In genomic region chr7:2229467-2229866, GRCh38 we compare ENCODE assay signal across 18 cellular contexts. TPM values are rescaled to one million over a fixed set of nuclear protein-coding genes. Genes with fewer than 3 reads are reported as not detected.
DNase-seq lines count a peak whose midpoint lies in the region; ATAC-seq, FAIRE-seq and TF ChIP-seq lines count a peak whose summit lies in the region.
"Had no signal": no experiment of that assay in that cellular context is flagged by ENCODE, and none has a peak within 500 bp of the region (broad histone marks: within the 10 kb centered on the region; RNA-seq: fewer than 3 reads in every experiment).

No MANE protein-coding gene starts in this region.

- H3K4me1 Mint-ChIP-seq in CD8-positive, alpha-beta T cell (ENCODE audit: low read depth) = peaks cover 29% of the 10 kb centered on the region
- peaks cover 17% of the 10 kb centered on the region for H3K4me1 Mint-ChIP-seq in activated T-helper 1 cell treated with anti-CD3 and anti-CD28 coated beads, Interleukin-12 subunit alpha, Interleukin-12 subunit beta, Interleukin-2, Interleukin-4 antibody, amounts not matched to agents 30 ng/mL and 10 ng/mL and 1 ng/mL, durations not matched to agents 14 hours and 24 hours and 36 hours (ENCODE audit: low read depth)
- H3K4me1 Mint-ChIP-seq in nephron progenitor cell = peaks cover 26% of the 10 kb centered on the region
- peaks cover 14 to 53% (median 30%) of the 10 kb centered on the region in 4 donors for H3K4me1 Mint-ChIP-seq in CD4-positive, alpha-beta memory T cell

- POLR2A ChIA-PET in CD8-positive, alpha-beta T cell (lab: Charles Lee) = no interaction called here
- POLR2A ChIA-PET in CD4-positive, alpha-beta memory T cell (lab: Charles Lee; ENCODE audit: partially characterized antibody) = no interaction called here

- H3K4me2 ChIP-seq in BLaER1 = no peak overlapping the region
- H3K4me2 ChIP-seq: GM23338 had no signal

- DNase-seq in CD8-positive, alpha-beta T cell = no peak
- no peak for DNase-seq in activated T-helper 1 cell treated with anti-CD3 and anti-CD28 coated beads, Interleukin-12 subunit alpha, Interleukin-12 subunit beta, Interleukin-2, Interleukin-4 antibody, amounts not matched to agents 30 ng/mL and 10 ng/mL and 1 ng/mL, durations not matched to agents 14 hours and 24 hours and 36 hours (ENCODE audit: low spot score)
- DNase-seq in nephron progenitor cell = no peak
- DNase-seq in foreskin melanocyte = no peak
- DNase-seq in CD4-positive, alpha-beta memory T cell = no peak
- no peak for DNase-seq in urothelium cell line (ENCODE audit: low spot score)
- DNase-seq: AML-193, GDM1, KBM-7, NCI-H146, NCI-H2081 treated with DMSO at 0.1 percent for 48 hours, NCI-H510A, NCI-H774 had no signal

- peaks cover 69% of the 10 kb centered on the region for H3K36me3 ChIP-seq in BLaER1
- peaks cover 8% of the 10 kb centered on the region for H3K36me3 ChIP-seq in CD8-positive, alpha-beta T cell (ENCODE audit: insufficient read depth, low read length)
- peaks cover 17% of the 10 kb centered on the region for H3K36me3 ChIP-seq in CD4-positive, alpha-beta memory T cell (ENCODE audit: insufficient read depth, low read length)

- no peak overlapping the region for H3K27ac ChIP-seq in BLaER1
- H3K27ac ChIP-seq in CD8-positive, alpha-beta T cell (ENCODE audit: low read depth, low read length) = no peak overlapping the region
- no peak overlapping the region for H3K27ac ChIP-seq in CD4-positive, alpha-beta memory T cell (ENCODE audit: low read depth, low read length)
- H3K27ac ChIP-seq: SJSA1 had no signal

- no peak for TF ChIP-seq CTCF in CD8-positive, alpha-beta T cell (IDR thresholded peaks at IDR 0.05)
- TF ChIP-seq CTCF in nephron progenitor cell (IDR thresholded peaks at IDR 0.05) = no peak

- peaks cover 77% of the 10 kb centered on the region for H4K20me1 ChIP-seq in BLaER1

- no peaks in the 10 kb centered on the region for H3K9me3 ChIP-seq in BLaER1
- H3K9me3 ChIP-seq in CD8-positive, alpha-beta T cell (ENCODE audit: low read length) = no peaks in the 10 kb centered on the region
- no peaks in the 10 kb centered on the region for H3K9me3 ChIP-seq in CD4-positive, alpha-beta memory T cell (ENCODE audit: control insufficient read depth in 1 of 2, low read length in 2 of 2)
- H3K9me3 ChIP-seq: SJSA1 had no signal

- no peaks in the 10 kb centered on the region for H3K27me3 Mint-ChIP-seq in CD8-positive, alpha-beta T cell (ENCODE audit: low read depth)
- H3K27me3 Mint-ChIP-seq in activated T-helper 1 cell treated with anti-CD3 and anti-CD28 coated beads, Interleukin-12 subunit alpha, Interleukin-12 subunit beta, Interleukin-2, Interleukin-4 antibody, amounts not matched to agents 30 ng/mL and 10 ng/mL and 1 ng/mL, durations not matched to agents 14 hours and 24 hours and 36 hours (ENCODE audit: insufficient read depth) = no peaks in the 10 kb centered on the region
- H3K27me3 Mint-ChIP-seq in nephron progenitor cell (ENCODE audit: low read depth, poor library complexity) = no peaks in the 10 kb centered on the region
- no peaks in the 10 kb centered on the region for H3K27me3 Mint-ChIP-seq in CD4-positive, alpha-beta memory T cell

- no peak for FAIRE-seq in urothelium cell line (lab: Jason Lieb, UNC)
- FAIRE-seq: GM12878, GM18507 had no signal

- no peak for ATAC-seq in CD8-positive, alpha-beta T cell
- ATAC-seq: GM12878, GM23338 had no signal

- H3K4me3 ChIP-seq in BLaER1 = no peak overlapping the region
- H3K4me3 ChIP-seq in CD8-positive, alpha-beta T cell (ENCODE audit: low read depth, low read length) = no peak overlapping the region
- H3K4me3 ChIP-seq in CD4-positive, alpha-beta memory T cell (ENCODE audit: low read length in 2 of 2) = no peak overlapping the region
- H3K4me3 ChIP-seq: GM23338, SJSA1 had no signal

- intact Hi-C loops in CD8-positive, alpha-beta T cell (cut with DNase I, micrococcal nuclease) = no loop called here
- intact Hi-C loops in activated T-helper 1 cell treated with anti-CD3 and anti-CD28 coated beads, Interleukin-12 subunit alpha, Interleukin-12 subunit beta, Interleukin-2, Interleukin-4 antibody, amounts not matched to agents 30 ng/mL and 10 ng/mL and 1 ng/mL, durations not matched to agents 14 hours and 24 hours and 36 hours (cut with micrococcal nuclease) = no loop called here
- intact Hi-C loops in CD4-positive, alpha-beta memory T cell (cut with micrococcal nuclease) = no loop called here

- H3K9me3 Mint-ChIP-seq in CD8-positive, alpha-beta T cell = no peaks in the 10 kb centered on the region
- H3K9me3 Mint-ChIP-seq in activated T-helper 1 cell treated with anti-CD3 and anti-CD28 coated beads, Interleukin-12 subunit alpha, Interleukin-12 subunit beta, Interleukin-2, Interleukin-4 antibody, amounts not matched to agents 30 ng/mL and 10 ng/mL and 1 ng/mL, durations not matched to agents 14 hours and 24 hours and 36 hours = no peaks in the 10 kb centered on the region
- H3K9me3 Mint-ChIP-seq in nephron progenitor cell = no peaks in the 10 kb centered on the region
- no peaks in the 10 kb centered on the region for H3K9me3 Mint-ChIP-seq in CD4-positive, alpha-beta memory T cell
- H3K9me3 Mint-ChIP-seq: GM23338 had no signal

- peak overlapping the region; percentile 6; the same call in 1 of the 2 replicates for H3K9ac ChIP-seq in BLaER1

- H3K27ac Mint-ChIP-seq in CD8-positive, alpha-beta T cell = no peak overlapping the region
- H3K27ac Mint-ChIP-seq in activated T-helper 1 cell treated with anti-CD3 and anti-CD28 coated beads, Interleukin-12 subunit alpha, Interleukin-12 subunit beta, Interleukin-2, Interleukin-4 antibody, amounts not matched to agents 30 ng/mL and 10 ng/mL and 1 ng/mL, durations not matched to agents 14 hours and 24 hours and 36 hours = peak overlapping the region; percentile 20
- peak overlapping the region; percentile 81 for H3K27ac Mint-ChIP-seq in nephron progenitor cell
- peak overlapping the region in 3 of 7 donors; percentile 4 to 79 (median 51) for H3K27ac Mint-ChIP-seq in CD4-positive, alpha-beta memory T cell
- H3K27ac Mint-ChIP-seq: GM23338 had no signal

- peaks cover 48% of the 10 kb centered on the region for H3K36me3 Mint-ChIP-seq in CD8-positive, alpha-beta T cell
- peaks cover 21% of the 10 kb centered on the region for H3K36me3 Mint-ChIP-seq in activated T-helper 1 cell treated with anti-CD3 and anti-CD28 coated beads, Interleukin-12 subunit alpha, Interleukin-12 subunit beta, Interleukin-2, Interleukin-4 antibody, amounts not matched to agents 30 ng/mL and 10 ng/mL and 1 ng/mL, durations not matched to agents 14 hours and 24 hours and 36 hours (ENCODE audit: low read depth)
- peaks cover 40% of the 10 kb centered on the region for H3K36me3 Mint-ChIP-seq in nephron progenitor cell (ENCODE audit: low read depth)
- peaks cover 12 to 29% of the 10 kb centered on the region in 2 donors for H3K36me3 Mint-ChIP-seq in CD4-positive, alpha-beta memory T cell

- CTCF ChIA-PET in CD8-positive, alpha-beta T cell (lab: Charles Lee) = interaction anchor here (0.5 kb wide), 1 partner anchor 11 kb away, joined by 3 read pairs; no protein-coding TSS in a partner anchor
- CTCF ChIA-PET in CD4-positive, alpha-beta memory T cell (lab: Charles Lee; ENCODE audit: partially characterized antibody) = no interaction called here

- H3K4me3 Mint-ChIP-seq in CD8-positive, alpha-beta T cell = peak overlapping the region; percentile 21
- H3K4me3 Mint-ChIP-seq in activated T-helper 1 cell treated with anti-CD3 and anti-CD28 coated beads, Interleukin-12 subunit alpha, Interleukin-12 subunit beta, Interleukin-2, Interleukin-4 antibody, amounts not matched to agents 30 ng/mL and 10 ng/mL and 1 ng/mL, durations not matched to agents 14 hours and 24 hours and 36 hours = no peak overlapping the region
- H3K4me3 Mint-ChIP-seq in nephron progenitor cell = no peak overlapping the region
- H3K4me3 Mint-ChIP-seq in CD4-positive, alpha-beta memory T cell = peak overlapping the region in 3 of 8 donors; percentile 7 to 55 (median 36)
- H3K4me3 Mint-ChIP-seq: GM23338 had no signal

- H3K4me1 ChIP-seq in BLaER1 = peaks cover 40% of the 10 kb centered on the region
- peaks cover 24% of the 10 kb centered on the region for H3K4me1 ChIP-seq in CD8-positive, alpha-beta T cell (ENCODE audit: insufficient read depth, low read length)
- peaks cover 32% of the 10 kb centered on the region for H3K4me1 ChIP-seq in CD4-positive, alpha-beta memory T cell (ENCODE audit: insufficient read depth, low read length)

- H3K27me3 ChIP-seq in BLaER1 = no peaks in the 10 kb centered on the region
- no peaks in the 10 kb centered on the region for H3K27me3 ChIP-seq in CD8-positive, alpha-beta T cell (ENCODE audit: insufficient read depth, low read length)
- H3K27me3 ChIP-seq in CD4-positive, alpha-beta memory T cell (ENCODE audit: insufficient read depth, low read length) = no peaks in the 10 kb centered on the region
- H3K27me3 ChIP-seq: SJSA1 had no signal

RNA-seq across cellular contexts. Expression of gene MAD1L1, which starts 3.3 kb away (rescaled TPM):
- total RNA-seq in CD8-positive, alpha-beta T cell = 10 to 100 TPM; 88.7 to 91.0 TPM
- 56.2 and 56.4 TPM in 2 replicates for total RNA-seq in activated T-helper 1 cell treated with anti-CD3 and anti-CD28 coated beads, Interleukin-12 subunit alpha, Interleukin-12 subunit beta, Interleukin-2, Interleukin-4 antibody, amounts not matched to agents 30 ng/mL and 10 ng/mL and 1 ng/mL, durations not matched to agents 14 hours and 24 hours and 36 hours
- 10 to 100 TPM; 89.9 to 94.2 TPM for total RNA-seq in CD4-positive, alpha-beta memory T cell
- 100 to 1,000 TPM; 125 to 132 TPM for polyA plus RNA-seq in CD4-positive, alpha-beta memory T cell

RNA-seq across cellular contexts. Expression of gene MRM2, which starts 12.5 kb away (rescaled TPM):
- 1 to 10 TPM; 4.5 to 5.1 TPM for total RNA-seq in CD8-positive, alpha-beta T cell
- 47.8 and 48.6 TPM in 2 replicates for total RNA-seq in activated T-helper 1 cell treated with anti-CD3 and anti-CD28 coated beads, Interleukin-12 subunit alpha, Interleukin-12 subunit beta, Interleukin-2, Interleukin-4 antibody, amounts not matched to agents 30 ng/mL and 10 ng/mL and 1 ng/mL, durations not matched to agents 14 hours and 24 hours and 36 hours
- 10 to 100 TPM; 17.4 to 18.1 TPM for total RNA-seq in CD4-positive, alpha-beta memory T cell
- 10 to 100 TPM; 29.9 to 32.9 TPM for polyA plus RNA-seq in CD4-positive, alpha-beta memory T cell

RNA-seq across cellular contexts. Expression of gene NUDT1, which starts 12.6 kb away (rescaled TPM):
- 10 to 100 TPM in 1 of 2 experiments, 1 to 10 TPM in 1; 9.0 to 10.6 TPM for total RNA-seq in CD8-positive, alpha-beta T cell
- 74.9 TPM in 2 replicates for total RNA-seq in activated T-helper 1 cell treated with anti-CD3 and anti-CD28 coated beads, Interleukin-12 subunit alpha, Interleukin-12 subunit beta, Interleukin-2, Interleukin-4 antibody, amounts not matched to agents 30 ng/mL and 10 ng/mL and 1 ng/mL, durations not matched to agents 14 hours and 24 hours and 36 hours
- 10 to 100 TPM; 20.9 to 21.3 TPM for total RNA-seq in CD4-positive, alpha-beta memory T cell
- polyA plus RNA-seq in CD4-positive, alpha-beta memory T cell = 10 to 100 TPM; 41.6 to 59.2 TPM
